Comparison of ENCODE assay signal across 9 cellular contexts in genomic region chr6:31621320-31621939, GRCh38. TPM values are rescaled to one million over a fixed set of nuclear protein-coding genes. Genes with fewer than 3 reads are reported as not detected.
DNase-seq lines count a peak whose midpoint lies in the region; ATAC-seq and TF ChIP-seq lines count a peak whose summit lies in the region.
"Had no signal": no experiment of that assay in that cellular context is flagged by ENCODE, and none has a peak within 500 bp of the region (broad histone marks: within the 10 kb centered on the region; RNA-seq: fewer than 3 reads in every experiment).

No MANE protein-coding gene starts in this region.

- CTCF ChIA-PET in T-cell (lab: Charles Lee) = interaction anchor here in 1 of 2 donors (0.6 to 1.4 kb wide), 3 partner anchors 40 to 209 kb away, joined by 3 to 4 read pairs (median 3); no protein-coding TSS in a partner anchor

- H3K4me1 ChIP-seq in rectal smooth muscle tissue (ENCODE audit: control insufficient read depth, insufficient read depth, low read length) = peaks cover 8% of the 10 kb centered on the region

- H3K4me3 Mint-ChIP-seq in T-cell = peak overlapping the region; percentile 75 to 87 (median 83)

- POLR2A ChIA-PET in T-cell (lab: Charles Lee) = interaction anchor here in 1 of 2 donors (0.6 kb wide), 1 partner anchor 78 kb away, joined by 3 read pairs; no protein-coding TSS in a partner anchor

- H3K27ac ChIP-seq in rectal smooth muscle tissue (ENCODE audit: low read depth, low read length) = peak overlapping the region; percentile 94

- in situ Hi-C loops in KBM-7 (cut with MboI; ENCODE audit: low pct_unique_long_range_greater_than_20kb, low sequenced_read_pairs) = no loop called here

- TF ChIP-seq CTCF in GM12875 (IDR thresholded peaks at IDR 0.05; ENCODE audit: borderline replicate concordance, insufficient read depth, low read depth, low read length) (no peak), fibroblast of pulmonary artery (IDR thresholded peaks at IDR 0.05; ENCODE audit: low read length, missing control alignments) (no peak)

- peak overlapping the region; percentile 92 for H3K9ac ChIP-seq in rectal smooth muscle tissue (ENCODE audit: low read length)

- H3K27ac Mint-ChIP-seq in T-cell = peak overlapping the region; percentile 93 to 96

- peak overlapping the region; percentile 69 for H3K4me3 ChIP-seq in GM12875 (ENCODE audit: low read depth, low read length)
- peak overlapping the region; percentile 92 for H3K4me3 ChIP-seq in fibroblast of pulmonary artery (replicated peaks; ENCODE audit: low read depth, low read length)
- peak overlapping the region; percentile 95 for H3K4me3 ChIP-seq in rectal smooth muscle tissue (ENCODE audit: low read length)

- intact Hi-C loops in posterior cingulate gyrus (cut with DNase I) = no loop called here

- DNase-seq in T-cell (peak in 1 of 34 experiments; percentile 6), fibroblast of pulmonary artery (ENCODE audit: low read depth) (no peak), posterior cingulate gyrus (no peak), COLO668 (lab: John Stamatoyannopoulos, UW; ENCODE audit: unreplicated experiment) (no peak), KBM-7 (no peak), Ammon's horn (ENCODE audit: low spot score) (no peak)

- H3K4me1 Mint-ChIP-seq in T-cell = peaks cover 23 to 39% (median 32%) of the 10 kb centered on the region in 3 donors

- peaks cover 25% of the 10 kb centered on the region for H3K36me3 ChIP-seq in rectal smooth muscle tissue (ENCODE audit: control insufficient read depth, insufficient read depth, low read length)

- peaks cover 29% of the 10 kb centered on the region for H3K36me3 Mint-ChIP-seq in T-cell

- ATAC-seq in T-cell (replicated peaks in 1 of 4) = no peak

- peaks cover 2% of the 10 kb centered on the region for H3K27me3 ChIP-seq in rectal smooth muscle tissue (ENCODE audit: control insufficient read depth, insufficient read depth, low read length)

- H3K9me3 Mint-ChIP-seq in T-cell = no peaks in the 10 kb centered on the region

- H3K27me3 Mint-ChIP-seq in T-cell = no peaks in the 10 kb centered on the region

RNA-seq across cellular contexts. Expression of gene PRRC2A, which starts 0.9 kb away (rescaled TPM):
- 100 to 1,000 TPM; 222 to 246 (median 230) TPM for total RNA-seq in T-cell

RNA-seq across cellular contexts. Expression of gene AIF1, which starts 6.4 kb away (rescaled TPM):
- total RNA-seq in T-cell = 10 to 100 TPM in 4 of 5 donors, 1 to 10 TPM in 1; 7.6 to 54.3 (median 18.1) TPM
- total RNA-seq: lung microvascular endothelial cell had no signal

RNA-seq across cellular contexts. Expression of gene NCR3, which starts 28.6 kb away (rescaled TPM):
- 10 to 100 TPM; 13.6 to 38.0 (median 16.0) TPM for total RNA-seq in T-cell
- total RNA-seq: lung microvascular endothelial cell had no signal

RNA-seq across cellular contexts. Expression of gene BAG6, which starts 31.0 kb away (rescaled TPM):
- total RNA-seq in T-cell = 100 to 1,000 TPM; 257 to 317 (median 301) TPM

RNA-seq across cellular contexts. Expression of gene APOM, which starts 34.3 kb away (rescaled TPM):
- total RNA-seq in T-cell = 1 to 10 TPM; 1.4 to 3.6 (median 3.2) TPM
